In the genomic region with DNA sequence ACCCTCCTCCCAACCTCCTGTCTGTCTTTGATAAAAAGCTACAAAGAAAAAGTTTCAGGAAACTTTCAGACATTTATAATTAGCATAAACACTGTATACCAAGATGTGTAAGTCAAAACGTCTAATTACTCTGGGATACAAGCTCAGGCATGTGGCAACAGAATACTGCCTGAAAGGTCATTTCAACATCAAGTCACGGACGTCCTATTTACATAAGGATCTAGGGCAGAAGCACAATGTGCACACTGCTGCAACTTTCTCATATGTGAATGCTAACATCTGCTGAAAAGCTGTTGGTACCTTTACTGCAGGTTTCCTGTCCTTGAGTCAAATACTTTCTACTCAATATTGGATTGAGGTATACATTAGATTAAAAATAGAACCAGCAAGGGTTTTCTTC, we compare ENCODE assay signal across 11 cellular contexts. TPM values are rescaled to one million over a fixed set of nuclear protein-coding genes. Genes with fewer than 3 reads are reported as not detected.
DNase-seq lines count a peak whose midpoint lies in the region; ATAC-seq and TF ChIP-seq lines count a peak whose summit lies in the region.
"Had no signal": no experiment of that assay in that cellular context is flagged by ENCODE, and none has a peak within 500 bp of the region (broad histone marks: within the 10 kb centered on the region; RNA-seq: fewer than 3 reads in every experiment).

No MANE protein-coding gene starts in this region.

- peaks cover 17 to 32% (median 25%) of the 10 kb centered on the region in 4 donors for H3K4me1 ChIP-seq in upper lobe of left lung
- no peaks in the 10 kb centered on the region for H3K4me1 ChIP-seq in Peyer's patch

- DNase-seq in Right ventricle myocardium inferior (ENCODE audit: missing footprints) (no peak), cardiac septum (ENCODE audit: low spot score) (no peak), NCI-H1105 (lab: John Stamatoyannopoulos, UW) (peak; percentile 20), fibroblast of villous mesenchyme (ENCODE audit: low read depth) (peak; percentile 92), upper lobe of left lung (peak in 1 of 2 donors; percentile 50), Peyer's patch (no peak), NCI-H1694 (lab: John Stamatoyannopoulos, UW) (no peak)
- DNase-seq: activated naive CD4-positive, alpha-beta T cell; CD8-positive, alpha-beta memory T cell; naive thymus-derived CD8-positive, alpha-beta T cell had no signal

- ATAC-seq in Right ventricle myocardium inferior (peak; percentile 43), upper lobe of left lung (ENCODE audit: low FRiP score in 2 of 2) (peak; percentile 54 to 65), GM21526 (IDR thresholded peaks at IDR 0.05; ENCODE audit: low FRiP score, unreplicated experiment) (no peak)
- ATAC-seq: naive thymus-derived CD8-positive, alpha-beta T cell had no signal

- TF ChIP-seq POLR2A in upper lobe of left lung (IDR thresholded peaks at IDR 0.05) = no peak
- TF ChIP-seq POLR2A in Peyer's patch (IDR thresholded peaks at IDR 0.05) = no peak

- TF ChIP-seq EP300 in upper lobe of left lung (IDR thresholded peaks at IDR 0.05) = no peak

- H3K4me3 ChIP-seq in fibroblast of villous mesenchyme (ENCODE audit: low read depth, low read length) (no peak overlapping the region), upper lobe of left lung (no peak overlapping the region), Peyer's patch (no peak overlapping the region)

- H3K9me3 ChIP-seq in upper lobe of left lung (no peaks in the 10 kb centered on the region), Peyer's patch (no peaks in the 10 kb centered on the region)

- H3K27ac ChIP-seq in upper lobe of left lung (peak overlapping the region in 1 of 4 donors; percentile 19), Peyer's patch (no peak overlapping the region)

- no peak for TF ChIP-seq CTCF in fibroblast of villous mesenchyme (IDR thresholded peaks at IDR 0.05; ENCODE audit: insufficient read depth, low read depth, low read length)
- TF ChIP-seq CTCF in upper lobe of left lung (IDR thresholded peaks at IDR 0.05) = no peak
- TF ChIP-seq CTCF in Peyer's patch (IDR thresholded peaks at IDR 0.05) = no peak

- WGBS in upper lobe of left lung, 2 donors = 21 to 32% methylated on average over 3 of the region's 3 CpGs

- intact Hi-C loops in Right ventricle myocardium inferior (cut with DNase I) = no loop called here
- intact Hi-C loops in cardiac septum (cut with DNase I) = no loop called here

- no peaks in the 10 kb centered on the region for H3K27me3 ChIP-seq in upper lobe of left lung
- H3K27me3 ChIP-seq in Peyer's patch = no peaks in the 10 kb centered on the region

- H3K36me3 ChIP-seq in upper lobe of left lung = no peaks in the 10 kb centered on the region
- no peaks in the 10 kb centered on the region for H3K36me3 ChIP-seq in Peyer's patch

RNA-seq across cellular contexts. Expression of gene ELL2, which starts 36.9 kb away (rescaled TPM):
- total RNA-seq in Right ventricle myocardium inferior (26.7 TPM), cardiac septum (30.5 TPM), fibroblast of villous mesenchyme (136 and 302 TPM in 2 replicates), upper lobe of left lung (100 to 1,000 TPM in 1 of 6 donors, 10 to 100 TPM in 5; 44.4 to 203 (median 54.3) TPM), Peyer's patch (10 to 100 TPM; 27.9 to 88.3 (median 38.7) TPM)

Comparison
In these comparisons a context has a peak if more than half of its experiments do, and no peak if none do; other contexts are left out.
1. DNase-seq: peak in NCI-H1105 (single experiment) and fibroblast of villous mesenchyme (single experiment); none in Right ventricle myocardium inferior (single experiment), cardiac septum (single experiment), Peyer's patch (0 of 3) and NCI-H1694 (single experiment).